In genomic region chr5:113578091-113578490, GRCh38 we compare ENCODE assay signal across 26 cellular contexts.
"Had no signal": no experiment of that assay in that cellular context is flagged by ENCODE, and none has a peak within 500 bp of the region (broad histone marks: within the 10 kb centered on the region; RNA-seq: fewer than 3 reads in every experiment).

No MANE protein-coding gene starts in this region.

- H3K27ac ChIP-seq: epithelial cell of prostate, esophagus squamous epithelium, gastrocnemius medialis, ovary, right lobe of liver, testis, transverse colon had no signal

- H3K4me3 ChIP-seq: esophagus squamous epithelium, gastrocnemius medialis, ovary, right lobe of liver, testis, transverse colon had no signal

- DNase-seq: activated CD4-positive, alpha-beta T cell treated with anti-CD3 and anti-CD28 coated beads for 36 hours; activated CD4-positive, CD25-positive, alpha-beta regulatory T cell; activated CD8-positive, alpha-beta T cell treated with anti-CD3 and anti-CD28 coated beads, Interleukin-2, amount 10 ng/mL, durations not matched to agents 7 days and 5 days; activated effector memory CD4-positive, alpha-beta T cell treated with anti-CD3 and anti-CD28 coated beads, Interleukin-2, amount 50 U/mL, for 16 hours; activated naive CD4-positive, alpha-beta T cell treated with anti-CD3 and anti-CD28 coated beads for 36 hours; amygdala; dermis blood vessel endothelial cell; effector CD4-positive, alpha-beta T cell; esophagus squamous epithelium; gastrocnemius medialis; glutamatergic neuron; islet precursor cell; left cardiac atrium; midbrain; naive thymus-derived CD4-positive, alpha-beta T cell; ovary; right lobe of liver; stimulated activated CD4-positive, alpha-beta T cell treated with anti-CD3 and anti-CD28 coated beads, Interleukin-4, amount 100 ng/mL, for 1 hour; stimulated activated naive CD8-positive, alpha-beta T cell treated with anti-CD3 and anti-CD28 coated beads, Interleukin-15, Interleukin-2, amounts not matched to agents 100 U/mL and 50 U/mL, for 24 hours; testis; transverse colon had no signal

- H3K4me3 Mint-ChIP-seq: activated CD4-positive, alpha-beta T cell treated with anti-CD3 and anti-CD28 coated beads for 36 hours; activated CD8-positive, alpha-beta T cell treated with anti-CD3 and anti-CD28 coated beads, Interleukin-2, amount 10 ng/mL, durations not matched to agents 7 days and 5 days; activated naive CD4-positive, alpha-beta T cell treated with anti-CD3 and anti-CD28 coated beads for 36 hours; activated T-helper 1 cell treated with anti-CD3 and anti-CD28 coated beads, Interleukin-12 subunit alpha, Interleukin-12 subunit beta, Interleukin-2, Interleukin-4 antibody, amounts not matched to agents 30 ng/mL and 10 ng/mL and 1 ng/mL, durations not matched to agents 14 hours and 24 hours and 36 hours; central memory CD8-positive, alpha-beta T cell; memory B cell; naive thymus-derived CD4-positive, alpha-beta T cell had no signal

- H3K27me3 ChIP-seq: esophagus squamous epithelium, gastrocnemius medialis, ovary, right lobe of liver, testis, transverse colon had no signal

- H3K27me3 Mint-ChIP-seq: activated CD4-positive, alpha-beta T cell treated with anti-CD3 and anti-CD28 coated beads for 36 hours; central memory CD8-positive, alpha-beta T cell; memory B cell; naive thymus-derived CD4-positive, alpha-beta T cell; progenitor cell of endocrine pancreas had no signal

- ATAC-seq: activated CD4-positive, alpha-beta T cell treated with anti-CD3 and anti-CD28 coated beads for 36 hours; activated CD8-positive, alpha-beta T cell treated with anti-CD3 and anti-CD28 coated beads, Interleukin-2, amount 10 ng/mL, durations not matched to agents 7 days and 5 days; gastrocnemius medialis; left cardiac atrium; naive thymus-derived CD4-positive, alpha-beta T cell; right lobe of liver; stimulated activated naive CD8-positive, alpha-beta T cell treated with anti-CD3 and anti-CD28 coated beads, Interleukin-15, Interleukin-2, amounts not matched to agents 100 U/mL and 50 U/mL, for 24 hours had no signal

- H3K36me3 ChIP-seq: ovary had no signal

- H3K9me3 Mint-ChIP-seq: activated naive CD4-positive, alpha-beta T cell treated with anti-CD3 and anti-CD28 coated beads for 36 hours; central memory CD8-positive, alpha-beta T cell had no signal

- H3K27ac Mint-ChIP-seq: activated CD4-positive, alpha-beta T cell treated with anti-CD3 and anti-CD28 coated beads for 36 hours; activated CD8-positive, alpha-beta T cell treated with anti-CD3 and anti-CD28 coated beads, Interleukin-2, amount 10 ng/mL, durations not matched to agents 7 days and 5 days; activated naive CD4-positive, alpha-beta T cell treated with anti-CD3 and anti-CD28 coated beads for 36 hours; activated T-helper 1 cell treated with anti-CD3 and anti-CD28 coated beads, Interleukin-12 subunit alpha, Interleukin-12 subunit beta, Interleukin-2, Interleukin-4 antibody, amounts not matched to agents 30 ng/mL and 10 ng/mL and 1 ng/mL, durations not matched to agents 14 hours and 24 hours and 36 hours; memory B cell; progenitor cell of endocrine pancreas had no signal

- H3K4me1 ChIP-seq: esophagus squamous epithelium, gastrocnemius medialis, right lobe of liver, testis, transverse colon had no signal

- H3K9me3 ChIP-seq: esophagus squamous epithelium, gastrocnemius medialis, ovary, right lobe of liver, testis, transverse colon had no signal
